Comparison of ENCODE assay signal across 16 cellular contexts in the genomic region with DNA sequence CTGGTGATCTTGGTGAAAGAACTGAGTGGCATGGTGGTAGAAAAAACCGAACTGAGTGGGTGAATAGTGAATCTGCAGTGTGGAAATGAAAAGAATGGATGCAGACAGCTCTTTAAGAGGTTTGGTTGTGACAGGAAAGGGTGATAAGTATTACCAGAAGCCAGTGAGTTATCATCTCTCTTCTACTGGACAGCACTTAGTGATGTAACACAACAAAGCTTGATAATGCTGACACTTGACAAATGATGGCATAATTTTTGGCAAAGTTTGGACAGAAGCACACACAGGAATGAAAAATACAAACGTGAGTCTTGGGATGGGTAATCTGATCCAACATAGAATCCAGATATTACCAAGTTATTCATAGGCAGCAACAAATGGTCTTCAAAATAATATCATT.
"Had no signal": no experiment of that assay in that cellular context is flagged by ENCODE, and none has a peak within 500 bp of the region (broad histone marks: within the 10 kb centered on the region; RNA-seq: fewer than 3 reads in every experiment).

No MANE protein-coding gene starts in this region.

- H3K27me3 ChIP-seq: SJSA1 had no signal

- DNase-seq: NCI-H1048, NCI-H1105, NCI-H1417, NCI-H1436 treated with DMSO at 0.1 percent for 48 hours, NCI-H1694, NCI-H187 treated with DMSO at 0.1 percent for 48 hours, NCI-H2029 treated with DMSO at 0.1 percent for 48 hours, NCI-H2171 treated with DMSO at 0.1 percent for 48 hours, NCI-H69, NCI-H774, Right ventricle myocardium superior, RPMI8226, SIG-M5 had no signal

- FAIRE-seq: RCC 7860 had no signal

- H3K27ac ChIP-seq: SJSA1, SK-N-MC had no signal

- H3K36me3 ChIP-seq: SJSA1 had no signal

- H3K9me3 ChIP-seq: SJSA1 had no signal

- H3K4me1 ChIP-seq: SJSA1 had no signal

- H3K4me3 ChIP-seq: SJSA1, SK-N-MC had no signal
